Comparison of ENCODE assay signal across 21 cellular contexts in the genomic region with DNA sequence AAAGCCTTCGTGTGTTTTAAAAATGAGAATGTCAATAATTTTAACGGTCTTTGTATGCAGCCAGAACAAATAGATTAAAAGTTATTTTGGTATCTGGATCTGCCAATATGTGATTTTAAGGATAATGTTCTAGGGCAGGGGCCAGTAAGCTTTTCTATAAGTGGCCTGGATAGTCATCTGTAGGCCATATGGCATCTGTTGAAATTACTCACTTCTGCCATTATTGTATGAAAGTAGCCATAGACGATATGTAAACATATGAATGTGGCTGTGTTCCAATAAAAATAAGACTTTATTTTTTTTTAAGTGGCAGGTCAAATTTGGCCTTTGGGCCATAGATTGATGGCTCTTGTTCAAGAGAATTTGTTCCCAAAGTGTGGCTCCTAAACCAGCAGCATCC. TPM values are rescaled to one million over a fixed set of nuclear protein-coding genes. Genes with fewer than 3 reads are reported as not detected.
DNase-seq lines count a peak whose midpoint lies in the region; ATAC-seq and TF ChIP-seq lines count a peak whose summit lies in the region.
"Had no signal": no experiment of that assay in that cellular context is flagged by ENCODE, and none has a peak within 500 bp of the region (broad histone marks: within the 10 kb centered on the region; RNA-seq: fewer than 3 reads in every experiment).

No MANE protein-coding gene starts in this region.

- no peaks in the 10 kb centered on the region for H3K9me3 Mint-ChIP-seq in activated T-cell treated with anti-CD3 and anti-CD28 coated beads, Interleukin-2, amount 50 U/mL, for 4 hours

- no peak overlapping the region for H3K4me3 ChIP-seq in astrocyte of the spinal cord (ENCODE audit: low read depth, low read length)
- H3K4me3 ChIP-seq: PC-9, SJCRH30 had no signal

- H3K27me3 Mint-ChIP-seq in activated T-cell treated with anti-CD3 and anti-CD28 coated beads, Interleukin-2, amount 50 U/mL, for 4 hours (ENCODE audit: low read depth) = no peaks in the 10 kb centered on the region
- H3K27me3 Mint-ChIP-seq: CD8-positive, alpha-beta memory T cell had no signal

- in situ Hi-C loops in astrocyte of the spinal cord (cut with HindIII; ENCODE audit: low sequenced_read_pairs) = no loop called here

- no peak for TF ChIP-seq CTCF in astrocyte of the spinal cord (IDR thresholded peaks at IDR 0.05; ENCODE audit: low read depth, low read length)

- ATAC-seq in left lobe of liver = peak; percentile 20
- ATAC-seq in activated T-cell treated with anti-CD3 and anti-CD28 coated beads, Interleukin-2, amount 50 U/mL, for 4 hours = no peak

- no peaks in the 10 kb centered on the region for H3K4me1 Mint-ChIP-seq in activated T-cell treated with anti-CD3 and anti-CD28 coated beads, Interleukin-2, amount 50 U/mL, for 4 hours (ENCODE audit: low read depth)
- H3K4me1 Mint-ChIP-seq: CD8-positive, alpha-beta memory T cell had no signal

- no peaks in the 10 kb centered on the region for H3K36me3 Mint-ChIP-seq in activated T-cell treated with anti-CD3 and anti-CD28 coated beads, Interleukin-2, amount 50 U/mL, for 4 hours (ENCODE audit: insufficient read depth)
- H3K36me3 Mint-ChIP-seq: CD8-positive, alpha-beta memory T cell had no signal

- DNase-seq in DMS53 treated with DMSO at 0.1 percent for 48 hours (lab: John Stamatoyannopoulos, UW; ENCODE audit: unreplicated experiment) (peak; percentile 0), NCI-H446 treated with DMSO at 0.1 percent for 48 hours (lab: John Stamatoyannopoulos, UW) (peak; percentile 79), astrocyte of the spinal cord (ENCODE audit: low read depth, low spot score) (peak; percentile 27), left lobe of liver (ENCODE audit: low spot score) (no peak), GOT3 (lab: John Stamatoyannopoulos, UW) (no peak), activated gamma-delta T cell treated with Interleukin-2 at 50 U/mL for 16 hours (no peak)
- no peak for DNase-seq in activated T-cell treated with anti-CD3 and anti-CD28 coated beads, Interleukin-2, amount 50 U/mL, for 4 hours
- DNase-seq: ACHN; C1 segment of cervical spinal cord; CD8-positive, alpha-beta memory T cell; DMS79; H7; NCI-H1092 treated with DMSO at 0.1 percent for 48 hours; NCI-H146; NCI-H2081; NCI-H774; PC-9; SJCRH30 had no signal

- H3K4me3 Mint-ChIP-seq in activated T-cell treated with anti-CD3 and anti-CD28 coated beads, Interleukin-2, amount 50 U/mL, for 4 hours = no peak overlapping the region
- H3K4me3 Mint-ChIP-seq: CD8-positive, alpha-beta memory T cell had no signal

RNA-seq across cellular contexts. Expression of a gene that starts 56.1 kb away (rescaled TPM):
- total RNA-seq in left lobe of liver = 487 TPM
- total RNA-seq in activated T-cell treated with anti-CD3 and anti-CD28 coated beads, Interleukin-2, amount 50 U/mL, for 4 hours = under 1 TPM in 1 of 3 donors, not detected in 2; 0.51 TPM
- total RNA-seq: CD8-positive, alpha-beta memory T cell; G401; H7; LHCN-M2; NCI-H460; PC-9; SJCRH30 had no signal

Comparison
In these comparisons a context has a peak if more than half of its experiments do, and no peak if none do; other contexts are left out.
1. DNase-seq: peak in DMS53 treated with DMSO at 0.1 percent for 48 hours (single experiment), NCI-H446 treated with DMSO at 0.1 percent for 48 hours (single experiment) and astrocyte of the spinal cord (single experiment); none in left lobe of liver (single experiment), activated T-cell treated with anti-CD3 and anti-CD28 coated beads, Interleukin-2, amount 50 U/mL, for 4 hours (single experiment), GOT3 (single experiment) and activated gamma-delta T cell treated with Interleukin-2 at 50 U/mL for 16 hours (single experiment).
2. RNA of a gene that starts 56.1 kb away (total RNA-seq): 487 TPM in left lobe of liver (single experiment); 0.51 TPM in activated T-cell treated with anti-CD3 and anti-CD28 coated beads, Interleukin-2, amount 50 U/mL, for 4 hours; every median in the first group is over 100 times any median in the second.